In genomic region chr3:15753056-15753710, GRCh38 we compare ENCODE assay signal across 13 cellular contexts. TPM values are rescaled to one million over a fixed set of nuclear protein-coding genes. Genes with fewer than 3 reads are reported as not detected.
A peak's percentile ranks its signal among the peaks of the same experiment; 100 is the strongest.
DNase-seq lines count a peak whose midpoint lies in the region; ATAC-seq and TF ChIP-seq lines count a peak whose summit lies in the region.
"Had no signal": no experiment of that assay in that cellular context is flagged by ENCODE, and none has a peak within 500 bp of the region (broad histone marks: within the 10 kb centered on the region; RNA-seq: fewer than 3 reads in every experiment).

No MANE protein-coding gene starts in this region.

- H3T11ph ChIP-seq in H9 (ENCODE audit: low read length), result no peak overlapping the region

- CTCF ChIA-PET in SK-N-SH (lab: Yijun Ruan, JAX), result interaction anchor here (0.5 to 1.1 kb wide), 3 partner anchors 19 to 425 kb away, joined by 3 read pairs; no protein-coding TSS in a partner anchor

- H3K4ac ChIP-seq in H9 (ENCODE audit: low read depth, low read length), result no peak overlapping the region

- intact Hi-C loops in mucosa of descending colon (cut with DNase I, micrococcal nuclease), result no loop called here
- intact Hi-C loops in testis (cut with DNase I; ENCODE audit: low total_unique reads), result no loop called here

- H3K36me3 Mint-ChIP-seq in H9 (ENCODE audit: insufficient read depth in 1 of 3, low read depth in 3 of 3), result peaks cover 19 to 22% (median 20%) of the 10 kb centered on the region in 3 experiments

- no peaks in the 10 kb centered on the region for H3K23me2 ChIP-seq in H9 (ENCODE audit: insufficient read length, low read depth, low read length, poor library complexity, severe bottlenecking)

- H3K27me3 ChIP-seq in SK-N-SH (ENCODE audit: insufficient read depth) (no peaks in the 10 kb centered on the region), endocrine pancreas (ENCODE audit: control insufficient read depth, insufficient read depth, low read length) (no peaks in the 10 kb centered on the region), testis (no peaks in the 10 kb centered on the region), H9 (ENCODE audit: insufficient read depth, low read length) (no peaks in the 10 kb centered on the region)

- H3K79me2 ChIP-seq in SK-N-SH (ENCODE audit: insufficient read depth) (peaks cover 97% of the 10 kb centered on the region), H9 (ENCODE audit: insufficient read depth, low read length) (no peaks in the 10 kb centered on the region)

- H2BK120ac ChIP-seq in H9 (ENCODE audit: low read depth, low read length, poor library complexity, severe bottlenecking), result no peak overlapping the region

- ATAC-seq in SK-N-SH treated with all-trans-retinoic acid at 6 μM for 48 hours (no peak), mucosa of descending colon (peak; percentile 49), GM18511 (IDR thresholded peaks at IDR 0.05; ENCODE audit: unreplicated experiment) (no peak)
- ATAC-seq: esophagus mucosa had no signal

- H4K8ac ChIP-seq in H9 (replicated peaks; ENCODE audit: insufficient read length, low read depth, low read length), result no peak overlapping the region

- H3K9me3 ChIP-seq in SK-N-SH (no peaks in the 10 kb centered on the region), endocrine pancreas (ENCODE audit: control insufficient read depth, low read length) (no peaks in the 10 kb centered on the region), mucosa of descending colon (no peaks in the 10 kb centered on the region), testis (no peaks in the 10 kb centered on the region), H9 (ENCODE audit: control insufficient read depth, low read depth, low read length) (no peaks in the 10 kb centered on the region)

- DNase-seq in SK-N-SH (no peak), mucosa of descending colon (no peak), testis (peak; percentile 30), activated T-cell treated with anti-CD3 and anti-CD28 coated beads for 4 hours (no peak), H9 (no peak)
- DNase-seq: activated B cell treated with CpG ODN at 0.5 μM for 24 hours; immature natural killer cell; NCI-H2171 treated with DMSO at 0.1 percent for 48 hours; stimulated activated CD4-positive, alpha-beta T cell treated with anti-CD3 and anti-CD28 coated beads, Interleukin-4, amount 100 ng/mL, for 1 hour had no signal

- H3K36me3 ChIP-seq in SK-N-SH (replicated peaks in 1 of 2; ENCODE audit: control insufficient read depth in 1 of 2, insufficient read depth in 2 of 2, low read length in 1 of 2) (peaks cover 69% of the 10 kb centered on the region in 2 experiments), endocrine pancreas (ENCODE audit: control insufficient read depth, insufficient read depth, low read length) (no peaks in the 10 kb centered on the region), mucosa of descending colon (ENCODE audit: low read depth) (no peaks in the 10 kb centered on the region), testis (ENCODE audit: low read depth, missing control alignments) (no peaks in the 10 kb centered on the region)

- no peak overlapping the region for H2BK20ac ChIP-seq in H9 (ENCODE audit: low read depth, low read length, poor library complexity, severe bottlenecking)

- H3K27ac Mint-ChIP-seq in H9, result peak overlapping the region in 1 of 3 experiments; percentile 78; a peak in 2 of 7 replicates
- H3K27ac Mint-ChIP-seq: activated B cell treated with CpG ODN at 0.5 μM for 24 hours, immature natural killer cell had no signal

- H3K27ac ChIP-seq in SK-N-SH (ENCODE audit: low read depth in 2 of 2, low read length in 1 of 2), result peak overlapping the region in 1 of 2 experiments; percentile 65; a peak in 2 of 4 replicates
- no peak overlapping the region for H3K27ac ChIP-seq in testis
- no peak overlapping the region for H3K27ac ChIP-seq in H9 (ENCODE audit: insufficient read length, low read depth, low read length)

- H3K23ac ChIP-seq in H9 (ENCODE audit: insufficient read length, low read depth, low read length), result no peak overlapping the region

- H3K18ac ChIP-seq in H9 (ENCODE audit: insufficient read length, low read depth, low read length), result no peak overlapping the region

- WGBS in SK-N-SH (ENCODE audit: low lambda C conversion rate), result 83% methylated on average over 5 of the region's 5 CpGs
- 47 to 62% methylated on average over 5 of the region's 5 CpGs for WGBS in testis, 2 donors
- WGBS in H9 (ENCODE audit: extremely low coverage, insufficient read length, low lambda C conversion rate), result no CpG with 5 or more reads among the region's 5 CpGs

- H3K4me2 ChIP-seq in SK-N-SH (no peak overlapping the region), H9 (ENCODE audit: insufficient read depth, insufficient read length, low read length) (no peak overlapping the region)

- no peaks in the 10 kb centered on the region for H4K20me1 ChIP-seq in SK-N-SH (ENCODE audit: insufficient read depth)
- H4K20me1 ChIP-seq in H9 (ENCODE audit: control insufficient read depth, insufficient read depth, insufficient read length), result no peaks in the 10 kb centered on the region

- peaks cover 35% of the 10 kb centered on the region for H3F3A ChIP-seq in SK-N-SH (replicated peaks; ENCODE audit: insufficient read depth)

- peaks cover 32 to 47% of the 10 kb centered on the region in 2 experiments for H3K4me1 Mint-ChIP-seq in H9

- no peak overlapping the region for H2BK5ac ChIP-seq in H9 (ENCODE audit: insufficient read length, low read length)

- no peak overlapping the region for H3K56ac ChIP-seq in H9 (ENCODE audit: insufficient read length, low read depth, low read length)

- no peak for TF ChIP-seq RAD21 in SK-N-SH (IDR thresholded peaks at IDR 0.05; ENCODE audit: low read length)

- H3K9ac ChIP-seq in SK-N-SH (peak overlapping the region; percentile 24; the same call in 1 of the 2 replicates), endocrine pancreas (ENCODE audit: control insufficient read depth, insufficient read depth, low read length) (no peak overlapping the region), H9 (ENCODE audit: extremely low read depth, insufficient read length, low read length) (no peak overlapping the region)

- no peaks in the 10 kb centered on the region for H3K27me3 Mint-ChIP-seq in H9 (ENCODE audit: low read depth)
- H3K27me3 Mint-ChIP-seq: activated B cell treated with CpG ODN at 0.5 μM for 24 hours had no signal

- no peaks in the 10 kb centered on the region for H3K9me2 ChIP-seq in SK-N-SH

- H3K4me3 Mint-ChIP-seq in H9, result no peak overlapping the region
- H3K4me3 Mint-ChIP-seq: activated B cell treated with CpG ODN at 0.5 μM for 24 hours, immature natural killer cell had no signal

- no peak overlapping the region for H2AFZ ChIP-seq in SK-N-SH (ENCODE audit: low read depth)
- H2AFZ ChIP-seq in H9 (ENCODE audit: low read length), result no peak overlapping the region

- H2BK15ac ChIP-seq in H9 (ENCODE audit: low read depth, low read length), result no peak overlapping the region

- no peak for TF ChIP-seq EP300 in SK-N-SH (IDR thresholded peaks at IDR 0.05; ENCODE audit: borderline replicate concordance in 1 of 2, low read depth in 1 of 2, low read length in 1 of 2)

- H3K4me3 ChIP-seq in SK-N-SH (ENCODE audit: low read depth in 2 of 2, low read length in 1 of 2) (no peak overlapping the region), endocrine pancreas (ENCODE audit: control insufficient read depth, insufficient read depth, low read length) (peak overlapping the region; percentile 26), mucosa of descending colon (no peak overlapping the region), testis (no peak overlapping the region)

- H3K79me1 ChIP-seq in H9 (ENCODE audit: insufficient read depth, low read depth, low read length, poor library complexity, severe bottlenecking), result no peaks in the 10 kb centered on the region

- H3K9me3 Mint-ChIP-seq in H9, result peaks cover 3 to 8% of the 10 kb centered on the region in 2 experiments; a peak in 4 of 5 replicates
- H3K9me3 Mint-ChIP-seq: activated B cell treated with CpG ODN at 0.5 μM for 24 hours, immature natural killer cell had no signal

- H3K4me1 ChIP-seq in SK-N-SH (ENCODE audit: control insufficient read depth in 1 of 2, insufficient read depth in 2 of 2, low read depth in 1 of 2, low read length in 1 of 2), result peaks cover 4 to 17% of the 10 kb centered on the region in 2 experiments; a peak in 2 of 4 replicates
- H3K4me1 ChIP-seq in endocrine pancreas (ENCODE audit: control insufficient read depth, insufficient read depth, low read length), result peaks cover 13% of the 10 kb centered on the region
- no peaks in the 10 kb centered on the region for H3K4me1 ChIP-seq in mucosa of descending colon (ENCODE audit: low read depth)
- H3K4me1 ChIP-seq in testis, result no peaks in the 10 kb centered on the region
- peaks cover 11% of the 10 kb centered on the region; the same call in 1 of the 2 replicates for H3K4me1 ChIP-seq in H9 (ENCODE audit: insufficient read depth, low read length)

- H2AK5ac ChIP-seq in H9 (ENCODE audit: insufficient read length, low read length), result no peak overlapping the region

- TF ChIP-seq CTCF in SK-N-SH (IDR thresholded peaks at IDR 0.05) (no peak), mucosa of descending colon (IDR thresholded peaks at IDR 0.05) (no peak), testis (IDR thresholded peaks at IDR 0.05) (no peak), H9 (conservative IDR thresholded peaks at IDR 0.05) (no peak)

- no peak for TF ChIP-seq POLR2A in testis (IDR thresholded peaks at IDR 0.05)

- no peak overlapping the region for H4K5ac ChIP-seq in H9 (ENCODE audit: insufficient read length, low read depth, low read length)

- POLR2A ChIA-PET in SK-N-SH (lab: Yijun Ruan, JAX), result interaction anchor here (0.6 kb wide), 1 partner anchor 530 kb away, joined by 3 read pairs; no protein-coding TSS in a partner anchor

- no peak overlapping the region for H3K14ac ChIP-seq in H9 (ENCODE audit: insufficient read depth, low read length)

- H2BK12ac ChIP-seq in H9 (ENCODE audit: insufficient read length, low read depth, low read length), result no peak overlapping the region

- H4K91ac ChIP-seq in H9 (ENCODE audit: insufficient read length, low read depth, low read length), result no peak overlapping the region

TF ChIP-seq in SK-N-SH, 30 proteins besides CTCF, POLR2A, EP300 and RAD21 (continues in another document):
- TF ChIP-seq JUND (IDR thresholded peaks at IDR 0.05) (no peak), MEF2A (IDR thresholded peaks at IDR 0.05; ENCODE audit: borderline replicate concordance, low read depth) (no peak), CHD2 (IDR thresholded peaks at IDR 0.05; ENCODE audit: low read length, partially characterized antibody) (no peak), RFX5 (IDR thresholded peaks at IDR 0.05; ENCODE audit: low read length) (no peak)

TF ChIP-seq in SK-N-SH treated with all-trans-retinoic acid at 6 μM for 48 hours, 23 proteins besides CTCF, POLR2A, EP300 and RAD21 (continues in another document):
- no peak for TF ChIP-seq CSDC2 (CRISPR knock-in tag; IDR thresholded peaks at IDR 0.05)

RNA-seq across cellular contexts. Expression of gene ANKRD28, which starts 44.6 kb away (rescaled TPM):
- polyA plus RNA-seq in SK-N-SH (2012; rRNA removed), result 74.8 and 102 TPM in 2 replicates
- 63.3 and 73.0 TPM in 2 replicates for polyA plus RNA-seq in SK-N-SH (2012; cell fraction: cytosol; rRNA removed)
- 95.3 and 194 TPM in 2 replicates for polyA plus RNA-seq in SK-N-SH (2012; cell fraction: nucleus; rRNA removed)
- 10 to 100 TPM; 50.5 to 57.3 (median 55.3) TPM for total RNA-seq in mucosa of descending colon
- 10 to 100 TPM; 93.8 to 96.3 TPM for total RNA-seq in testis
- 82.8 TPM for polyA plus RNA-seq in testis (ENCODE audit: insufficient read depth, low read depth, low replicate concordance)
- total RNA-seq in H9 (2021), result 53.8 and 59.0 TPM in 2 replicates
